Comparison of ENCODE assay signal across 15 cellular contexts in genomic region chr20:56430471-56430870, GRCh38. TPM values are rescaled to one million over a fixed set of nuclear protein-coding genes. Genes with fewer than 3 reads are reported as not detected.
A peak's percentile ranks its signal among the peaks of the same experiment; 100 is the strongest.
DNase-seq lines count a peak whose midpoint lies in the region; ATAC-seq and TF ChIP-seq lines count a peak whose summit lies in the region.
"Had no signal": no experiment of that assay in that cellular context is flagged by ENCODE, and none has a peak within 500 bp of the region (broad histone marks: within the 10 kb centered on the region; RNA-seq: fewer than 3 reads in every experiment).

No MANE protein-coding gene starts in this region.

- ATAC-seq in RWPE2 (ENCODE audit: low read depth) (no peak), upper lobe of left lung (ENCODE audit: low FRiP score in 2 of 2) (peak; percentile 34 to 64), GM21367 (IDR thresholded peaks at IDR 0.05; ENCODE audit: unreplicated experiment) (no peak)

- peak overlapping the region; percentile 82 for H3K4me3 Mint-ChIP-seq in activated naive CD4-positive, alpha-beta T cell treated with anti-CD3 and anti-CD28 coated beads, Interleukin-2, amount 50 U/mL, for 24 hours
- no peak overlapping the region for H3K4me3 Mint-ChIP-seq in endodermal cell

- H3K27me3 ChIP-seq in RWPE2 (ENCODE audit: insufficient read depth, poor library complexity, severe bottlenecking): no peaks in the 10 kb centered on the region
- peaks cover 4% of the 10 kb centered on the region for H3K27me3 ChIP-seq in endodermal cell (ENCODE audit: control insufficient read depth, insufficient read depth, low read length, poor library complexity, severe bottlenecking)
- no peaks in the 10 kb centered on the region for H3K27me3 ChIP-seq in upper lobe of left lung

- H3K9me3 ChIP-seq in RWPE2 (ENCODE audit: severe bottlenecking) (no peaks in the 10 kb centered on the region), endodermal cell (ENCODE audit: control insufficient read depth, low read length) (no peaks in the 10 kb centered on the region), upper lobe of left lung (no peaks in the 10 kb centered on the region)

- H3K27ac ChIP-seq in RWPE2 (ENCODE audit: poor library complexity, severe bottlenecking) (no peak overlapping the region), endodermal cell (ENCODE audit: low read depth, low read length) (no peak overlapping the region), upper lobe of left lung (peak overlapping the region in 1 of 4 donors; percentile 54)

- H3K4me1 ChIP-seq in RWPE2 (ENCODE audit: insufficient read depth, poor library complexity, severe bottlenecking): no peaks in the 10 kb centered on the region
- H3K4me1 ChIP-seq in endodermal cell (ENCODE audit: control insufficient read depth, insufficient read depth, low read length): peaks cover 5% of the 10 kb centered on the region
- H3K4me1 ChIP-seq in upper lobe of left lung: peaks cover 24 to 44% (median 27%) of the 10 kb centered on the region in 4 donors

- H3K9ac ChIP-seq in endodermal cell (ENCODE audit: extremely low read depth, low read length, poor library complexity, severe bottlenecking): no peak overlapping the region

- no peaks in the 10 kb centered on the region for H3K27me3 Mint-ChIP-seq in activated naive CD4-positive, alpha-beta T cell treated with anti-CD3 and anti-CD28 coated beads, Interleukin-2, amount 50 U/mL, for 24 hours
- peaks cover 39% of the 10 kb centered on the region for H3K27me3 Mint-ChIP-seq in endodermal cell (ENCODE audit: insufficient read depth)

- TF ChIP-seq CTCF in RWPE2 (IDR thresholded peaks at IDR 0.05; ENCODE audit: poor library complexity, severe bottlenecking) (no peak), endodermal cell (conservative IDR thresholded peaks at IDR 0.05) (no peak), upper lobe of left lung (IDR thresholded peaks at IDR 0.05) (no peak), GM13977 (IDR thresholded peaks at IDR 0.05; ENCODE audit: extremely low read depth, insufficient read depth, missing control alignments) (no peak)

- H3K4me3 ChIP-seq in RWPE2 (ENCODE audit: severe bottlenecking): no peak overlapping the region
- no peak overlapping the region for H3K4me3 ChIP-seq in endodermal cell (ENCODE audit: low read length)
- H3K4me3 ChIP-seq in upper lobe of left lung: no peak overlapping the region

- H3K4me1 Mint-ChIP-seq in activated naive CD4-positive, alpha-beta T cell treated with anti-CD3 and anti-CD28 coated beads, Interleukin-2, amount 50 U/mL, for 24 hours: peaks cover 66% of the 10 kb centered on the region
- H3K4me1 Mint-ChIP-seq in endodermal cell: peaks cover 8% of the 10 kb centered on the region

- H3K36me3 Mint-ChIP-seq in activated naive CD4-positive, alpha-beta T cell treated with anti-CD3 and anti-CD28 coated beads, Interleukin-2, amount 50 U/mL, for 24 hours: peaks cover 11% of the 10 kb centered on the region
- no peaks in the 10 kb centered on the region for H3K36me3 Mint-ChIP-seq in endodermal cell (ENCODE audit: low read depth)

- in situ Hi-C loops in GM13977 (cut with MboI; ENCODE audit: low pct_unique_long_range_greater_than_20kb, low sequenced_read_pairs, unreplicated experiment): no loop called here

- no peaks in the 10 kb centered on the region for H3K9me3 Mint-ChIP-seq in activated naive CD4-positive, alpha-beta T cell treated with anti-CD3 and anti-CD28 coated beads, Interleukin-2, amount 50 U/mL, for 24 hours
- no peaks in the 10 kb centered on the region for H3K9me3 Mint-ChIP-seq in endodermal cell

- no peak for DNase-seq in activated naive CD4-positive, alpha-beta T cell treated with anti-CD3 and anti-CD28 coated beads, Interleukin-2, amount 50 U/mL, for 16 hours
- DNase-seq in RWPE2 (ENCODE audit: low spot score) (peak; percentile 48), endodermal cell (peak; percentile 13), upper lobe of left lung (peak in 1 of 2 donors; percentile 21), A172 (ENCODE audit: low spot score) (no peak), GM13977 (ENCODE audit: low spot score) (no peak)
- DNase-seq: activated CD4-positive, alpha-beta T cell treated with anti-CD3 and anti-CD28 coated beads for 4 hours; activated gamma-delta T cell; DMS 273 treated with DMSO at 0.1 percent for 48 hours; hippocampal formation; small intestine; T-helper 9 cell had no signal

- WGBS in endodermal cell (ENCODE audit: insufficient coverage in 1 of 2, insufficient read length in 1 of 2), 2 experiments: 82 to 83% methylated on average over 4 of the region's 4 CpGs
- WGBS in upper lobe of left lung, 2 donors: 58 to 70% methylated on average over 3 to 4 of the region's 4 CpGs

- no peak for TF ChIP-seq POLR2A in upper lobe of left lung (IDR thresholded peaks at IDR 0.05)

- no peaks in the 10 kb centered on the region for H3K36me3 ChIP-seq in RWPE2 (ENCODE audit: low read depth)
- no peaks in the 10 kb centered on the region for H3K36me3 ChIP-seq in endodermal cell (ENCODE audit: control insufficient read depth, insufficient read depth, low read length)
- H3K36me3 ChIP-seq in upper lobe of left lung: no peaks in the 10 kb centered on the region

- H3K27ac Mint-ChIP-seq in activated naive CD4-positive, alpha-beta T cell treated with anti-CD3 and anti-CD28 coated beads, Interleukin-2, amount 50 U/mL, for 24 hours: peak overlapping the region; percentile 94
- no peak overlapping the region for H3K27ac Mint-ChIP-seq in endodermal cell
- H3K27ac Mint-ChIP-seq: progenitor cell of endocrine pancreas had no signal

- TF ChIP-seq EP300 in upper lobe of left lung (IDR thresholded peaks at IDR 0.05): no peak

RNA-seq across cellular contexts. Expression of gene CASS4, which starts 18.4 kb away (rescaled TPM):
- total RNA-seq in endodermal cell (not detected), upper lobe of left lung (10 to 100 TPM; 13.4 to 31.4 (median 19.5) TPM)
- 0.11 TPM for polyA plus RNA-seq in endodermal cell (2013, experiment 1 of 2)
- polyA plus RNA-seq in endodermal cell (2013, experiment 2 of 2): 0.12 TPM
- not detected in 2 replicates for total RNA-seq in A172 (2014; rRNA removed; shearing (Covaris generic))

RNA-seq across cellular contexts. Expression of gene RTF2, which starts 38.0 kb away (rescaled TPM):
- total RNA-seq in endodermal cell (10 to 100 TPM; 63.0 to 65.1 TPM), upper lobe of left lung (10 to 100 TPM; 35.6 to 87.8 (median 63.5) TPM)
- 64.4 TPM for polyA plus RNA-seq in endodermal cell (2013, experiment 1 of 2)
- polyA plus RNA-seq in endodermal cell (2013, experiment 2 of 2): 63.0 TPM
- total RNA-seq in A172 (2014; rRNA removed; shearing (Covaris generic)): 122 and 131 TPM in 2 replicates

RNA-seq across cellular contexts. Expression of gene CSTF1, which starts 38.0 kb away (rescaled TPM):
- total RNA-seq in endodermal cell: 10 to 100 TPM; 47.9 to 50.1 TPM
- 45.1 TPM for polyA plus RNA-seq in endodermal cell (2013, experiment 1 of 2)
- polyA plus RNA-seq in endodermal cell (2013, experiment 2 of 2): 39.7 TPM
- total RNA-seq in upper lobe of left lung: 10 to 100 TPM in 5 of 6 donors, 1 to 10 TPM in 1; 3.3 to 30.5 (median 22.5) TPM
- 48.7 and 68.4 TPM in 2 replicates for total RNA-seq in A172 (2014; rRNA removed; shearing (Covaris generic))

RNA-seq across cellular contexts. Expression of gene AURKA, which starts 38.5 kb away (rescaled TPM):
- total RNA-seq in endodermal cell: 10 to 100 TPM; 56.3 to 85.9 TPM
- 64.2 TPM for polyA plus RNA-seq in endodermal cell (2013, experiment 1 of 2)
- 75.5 TPM for polyA plus RNA-seq in endodermal cell (2013, experiment 2 of 2)
- total RNA-seq in upper lobe of left lung: 1 to 10 TPM in 4 of 6 donors, under 1 TPM in 1, not detected in 1; 0.44 to 3.9 (median 3.3) TPM
- 131 and 137 TPM in 2 replicates for total RNA-seq in A172 (2014; rRNA removed; shearing (Covaris generic))

Comparison
In these comparisons a context has a peak if more than half of its experiments do, and no peak if none do; other contexts are left out.
1. DNase-seq: peak in RWPE2 (single experiment) and endodermal cell (single experiment); none in activated naive CD4-positive, alpha-beta T cell treated with anti-CD3 and anti-CD28 coated beads, Interleukin-2, amount 50 U/mL, for 16 hours (single experiment), A172 (single experiment) and GM13977 (single experiment).
2. ATAC-seq: peak in upper lobe of left lung (2 of 2); none in RWPE2 (single experiment) and GM21367 (single experiment).
3. RNA of gene CASS4, which starts 18.4 kb away (total RNA-seq): 13.4 to 31.4 TPM in upper lobe of left lung; not detected in endodermal cell and not detected in A172; every median in the first group is over 10 times any median in the second.